Comparison of ENCODE assay signal across 1 cellular context in the genomic region with DNA sequence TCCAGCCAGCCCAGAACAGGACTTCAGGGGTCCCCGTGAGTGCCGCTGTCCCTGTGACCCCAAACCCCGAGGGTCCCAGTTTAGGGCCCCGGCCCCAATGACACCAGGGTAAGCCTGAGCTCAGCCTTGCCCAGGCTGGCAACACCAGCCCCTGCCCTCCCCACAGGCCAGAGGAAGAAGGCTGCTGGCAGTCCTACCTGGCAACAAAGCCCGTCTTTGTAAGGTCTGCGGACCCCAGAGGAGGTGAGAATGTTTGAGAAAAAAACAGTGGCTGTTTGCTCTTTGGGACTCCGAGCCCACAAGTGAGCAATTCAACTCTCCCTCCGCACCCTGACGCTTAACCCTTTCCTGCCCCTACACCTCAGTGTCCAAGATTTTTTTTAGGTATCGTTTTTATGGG.
TF ChIP-seq lines count a peak whose summit lies in the region.

No MANE protein-coding gene starts in this region.

TF ChIP-seq in A549, 52 proteins besides CTCF, POLR2A, EP300 and RAD21 (continued from another document):
- no peak for TF ChIP-seq ELK1 (IDR thresholded peaks at IDR 0.05; ENCODE audit: low read depth, low read length)
- no peak for TF ChIP-seq HOXB5 (CRISPR knock-in tag; IDR thresholded peaks at IDR 0.05)
- TF ChIP-seq ZNF302 (CRISPR knock-in tag; IDR thresholded peaks at IDR 0.05), result no peak
- TF ChIP-seq GATA3 (IDR thresholded peaks at IDR 0.05; ENCODE audit: borderline replicate concordance), result no peak
- TF ChIP-seq MAFK (IDR thresholded peaks at IDR 0.05; ENCODE audit: partially characterized antibody), result no peak
- TF ChIP-seq KDM5A (IDR thresholded peaks at IDR 0.05), result no peak
- no peak for TF ChIP-seq MAZ (IDR thresholded peaks at IDR 0.05; ENCODE audit: borderline replicate concordance, low read depth, low read length)
- no peak for TF ChIP-seq CBX8 (IDR thresholded peaks at IDR 0.05)
- TF ChIP-seq BHLHE40 (IDR thresholded peaks at IDR 0.05; ENCODE audit: low read depth, low read length), result no peak
- TF ChIP-seq ZC3H11A (IDR thresholded peaks at IDR 0.05), result no peak
- no peak for TF ChIP-seq ZSCAN20 (CRISPR knock-in tag; IDR thresholded peaks at IDR 0.05)
- TF ChIP-seq E2F6 (IDR thresholded peaks at IDR 0.05; ENCODE audit: borderline replicate concordance, low read depth), result no peak
- TF ChIP-seq TFCP2L1 (CRISPR knock-in tag; IDR thresholded peaks at IDR 0.05), result no peak
TF ChIP-seq in A549: peak in this region for 0.
